Comparison of ENCODE assay signal across 32 cellular contexts in the genomic region with DNA sequence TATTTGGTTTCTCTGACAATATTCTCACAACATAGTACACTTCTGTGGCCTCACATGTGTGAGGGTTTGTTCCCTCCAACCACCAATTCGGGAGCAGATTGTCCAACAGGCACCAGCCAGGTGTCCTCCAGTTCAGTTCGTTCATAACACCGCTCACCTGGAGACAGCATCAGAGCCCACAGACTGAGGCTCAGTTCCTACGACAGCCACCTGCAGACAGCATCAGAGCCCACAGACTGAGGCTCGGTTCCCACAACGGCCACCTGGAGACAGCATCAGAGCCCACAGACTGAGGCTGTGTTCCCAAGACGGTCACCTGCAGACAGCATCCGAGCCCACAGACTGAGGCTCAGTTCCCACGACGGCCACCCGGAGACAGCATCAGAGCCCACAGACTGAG. TPM values are rescaled to one million over a fixed set of nuclear protein-coding genes. Genes with fewer than 3 reads are reported as not detected.
"Had no signal": no experiment of that assay in that cellular context is flagged by ENCODE, and none has a peak within 500 bp of the region (broad histone marks: within the 10 kb centered on the region; RNA-seq: fewer than 3 reads in every experiment).

No MANE protein-coding gene starts in this region.

- H3K4me3 Mint-ChIP-seq: activated CD4-positive, alpha-beta T cell treated with anti-CD3 and anti-CD28 coated beads for 36 hours; activated CD4-positive, alpha-beta T cell treated with anti-CD3 and anti-CD28 coated beads, Interleukin-2, amount 10 ng/mL, durations not matched to agents 7 days and 5 days; activated CD8-positive, alpha-beta T cell treated with anti-CD3 and anti-CD28 coated beads, Interleukin-2, amount 10 ng/mL, durations not matched to agents 7 days and 5 days; activated naive CD4-positive, alpha-beta T cell treated with anti-CD3 and anti-CD28 coated beads, Interleukin-2, amount 10 ng/mL, durations not matched to agents 7 days and 5 days; activated naive CD8-positive, alpha-beta T cell; activated naive CD8-positive, alpha-beta T cell treated with anti-CD3 and anti-CD28 coated beads, Interleukin-2, amount 50 U/mL, for 24 hours; brain; T-helper 1 cell treated with Interleukin-12 subunit alpha and Interleukin-12 subunit beta and Interleukin-4 antibody, amounts not matched to agents 30 μg/mL and 1 μg/mL, for 36 hours; T-helper 2 cell treated with Interferon-gamma antibody and Interleukin-4, amounts not matched to agents 5 μg/mL and 100 μg/mL, for 36 hours had no signal

- ATAC-seq: activated CD4-positive, alpha-beta T cell treated with anti-CD3 and anti-CD28 coated beads for 36 hours; activated CD4-positive, CD25-positive, alpha-beta regulatory T cell treated with anti-CD3 and anti-CD28 coated beads, Interleukin-2, amount 50 U/mL, for 24 hours; activated CD8-positive, alpha-beta T cell treated with anti-CD3 and anti-CD28 coated beads, Interleukin-2, amount 10 ng/mL, durations not matched to agents 7 days and 5 days; activated naive CD8-positive, alpha-beta T cell treated with anti-CD3 and anti-CD28 coated beads, Interleukin-2, amount 50 U/mL, for 24 hours had no signal

- H3K4me1 Mint-ChIP-seq: activated CD4-positive, alpha-beta T cell treated with anti-CD3 and anti-CD28 coated beads for 36 hours; activated CD4-positive, alpha-beta T cell treated with anti-CD3 and anti-CD28 coated beads, Interleukin-2, amount 10 ng/mL, durations not matched to agents 7 days and 5 days; activated naive CD4-positive, alpha-beta T cell treated with anti-CD3 and anti-CD28 coated beads, Interleukin-2, amount 10 ng/mL, durations not matched to agents 7 days and 5 days had no signal

- H3K4me2 ChIP-seq: SK-N-SH had no signal

- H3K36me3 ChIP-seq: Peyer's patch, SJSA1 had no signal

- H3K27ac ChIP-seq: Peyer's patch, SJSA1 had no signal

- H3K36me3 Mint-ChIP-seq: activated naive CD4-positive, alpha-beta T cell treated with anti-CD3 and anti-CD28 coated beads, Interleukin-2, amount 10 ng/mL, durations not matched to agents 7 days and 5 days; activated naive CD8-positive, alpha-beta T cell; brain had no signal

- H3K4me3 ChIP-seq: Peyer's patch, SJSA1 had no signal

- H3K9me2 ChIP-seq: SK-N-SH had no signal

- H3K4me1 ChIP-seq: Peyer's patch had no signal

- H3K27me3 ChIP-seq: Peyer's patch, SJSA1 had no signal

- H3K27ac Mint-ChIP-seq: activated CD4-positive, alpha-beta T cell treated with anti-CD3 and anti-CD28 coated beads for 36 hours; activated CD4-positive, alpha-beta T cell treated with anti-CD3 and anti-CD28 coated beads, Interleukin-2, amount 10 ng/mL, durations not matched to agents 7 days and 5 days; activated CD8-positive, alpha-beta T cell treated with anti-CD3 and anti-CD28 coated beads, Interleukin-2, amount 10 ng/mL, durations not matched to agents 7 days and 5 days; activated naive CD4-positive, alpha-beta T cell treated with anti-CD3 and anti-CD28 coated beads, Interleukin-2, amount 10 ng/mL, durations not matched to agents 7 days and 5 days; activated naive CD8-positive, alpha-beta T cell; activated naive CD8-positive, alpha-beta T cell treated with anti-CD3 and anti-CD28 coated beads, Interleukin-2, amount 50 U/mL, for 24 hours; T-helper 1 cell treated with Interleukin-12 subunit alpha and Interleukin-12 subunit beta and Interleukin-4 antibody, amounts not matched to agents 30 μg/mL and 1 μg/mL, for 36 hours; T-helper 2 cell treated with Interferon-gamma antibody and Interleukin-4, amounts not matched to agents 5 μg/mL and 100 μg/mL, for 36 hours had no signal

- H3K9me3 ChIP-seq: Peyer's patch, SJSA1, SK-N-SH had no signal

- H3K9ac ChIP-seq: SK-N-SH had no signal

- DNase-seq: activated CD4-positive, alpha-beta T cell treated with anti-CD3 and anti-CD28 coated beads for 36 hours; activated CD4-positive, alpha-beta T cell treated with anti-CD3 and anti-CD28 coated beads, Interleukin-2, amount 10 ng/mL, durations not matched to agents 7 days and 5 days; activated CD4-positive, alpha-beta T cell treated with anti-CD3 and anti-CD28 coated beads, Interleukin-2, amount 50 U/mL, for 48 hours; activated CD8-positive, alpha-beta memory T cell treated with anti-CD3 and anti-CD28 coated beads, Interleukin-2, amount 50 U/mL, for 4 hours; activated CD8-positive, alpha-beta T cell treated with anti-CD3 and anti-CD28 coated beads, Interleukin-2, amount 10 ng/mL, durations not matched to agents 7 days and 5 days; activated effector memory CD4-positive, alpha-beta T cell treated with Interleukin-2 at 50 U/mL for 16 hours; activated naive CD4-positive, alpha-beta T cell treated with anti-CD3 and anti-CD28 coated beads, Interleukin-2, amount 10 ng/mL, durations not matched to agents 7 days and 5 days; activated naive CD8-positive, alpha-beta T cell treated with anti-CD3 and anti-CD28 coated beads, Interleukin-2, amount 50 U/mL, for 24 hours; activated T-cell treated with anti-CD3 and anti-CD28 coated beads, Interleukin-2, amount 50 U/mL, for 48 hours; anterior cingulate cortex; caudate nucleus; NCI-H1105; NCI-H1417 treated with DMSO at 0.1 percent for 48 hours; NCI-H187 treated with DMSO at 0.1 percent for 48 hours; NCI-H2081 treated with DMSO at 0.1 percent for 48 hours; NCI-H226; NCI-H446 treated with DMSO at 0.1 percent for 48 hours; NCI-H524; NCI-H69; NCI-H82; Peyer's patch; RPMI8226; SHP77 treated with DMSO at 0.1 percent for 48 hours; SK-N-SH had no signal

RNA-seq across cellular contexts. Expression of a gene that starts 58.2 kb away (rescaled TPM):
- total RNA-seq: activated CD4-positive, alpha-beta T cell treated with anti-CD3 and anti-CD28 coated beads, Interleukin-2, amount 10 ng/mL, durations not matched to agents 7 days and 5 days; bronchial epithelial cell; M059J had no signal
